Comparison of ENCODE assay signal across 23 cellular contexts in the genomic region with DNA sequence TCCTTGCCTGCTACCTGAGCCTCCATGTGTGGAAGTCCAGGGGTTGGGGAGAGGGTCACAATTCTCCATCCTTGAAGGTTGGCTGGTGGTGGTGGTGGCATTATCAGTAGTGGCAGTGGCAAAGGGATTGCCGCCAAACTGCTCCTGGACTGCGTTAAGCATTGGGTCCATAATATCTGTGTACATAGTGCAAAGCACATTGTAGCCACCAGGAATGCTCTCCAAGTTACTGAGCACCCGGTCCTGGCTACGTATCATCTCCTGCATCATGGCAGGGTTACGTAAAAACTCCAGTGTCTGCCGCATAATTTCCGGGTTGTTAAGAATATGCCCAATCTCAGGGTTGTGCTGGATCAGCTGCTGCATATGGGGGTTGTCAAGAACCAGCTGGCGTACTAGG. TPM values are rescaled to one million over a fixed set of nuclear protein-coding genes. Genes with fewer than 3 reads are reported as not detected.
"Had no signal": no experiment of that assay in that cellular context is flagged by ENCODE, and none has a peak within 500 bp of the region (broad histone marks: within the 10 kb centered on the region; RNA-seq: fewer than 3 reads in every experiment).

No MANE protein-coding gene starts in this region.

- H3K27ac ChIP-seq: KMS-11, RWPE1 had no signal

- H3K9me3 ChIP-seq: SK-N-SH had no signal

- ATAC-seq: Panc1 had no signal

- DNase-seq: Kasumi-1, NCI-H1092, NCI-H1105 treated with DMSO at 0.1 percent for 48 hours, NCI-H1417 treated with DMSO at 0.1 percent for 48 hours, NCI-H146, NCI-H1694 treated with DMSO at 0.1 percent for 48 hours, NCI-H2029, NCI-H2081 treated with DMSO at 0.1 percent for 48 hours, NCI-H2171, NCI-H446, NCI-H510A, NCI-H524 treated with DMSO at 0.1 percent for 48 hours, NCI-H69, NCI-H774, SHP77, SK-N-SH, SW 1271 had no signal

RNA-seq across cellular contexts. Expression of gene UBQLN3, which starts 1.2 kb away (rescaled TPM):
- total RNA-seq: HT1080, MCF 10A, SK-MEL-5 had no signal

RNA-seq across cellular contexts. Expression of gene UBQLNL, which starts 7.9 kb away (rescaled TPM):
- total RNA-seq: HT1080, MCF 10A, SK-MEL-5 had no signal

RNA-seq across cellular contexts. Expression of gene OR52D1, which starts 20.1 kb away (rescaled TPM):
- total RNA-seq: HT1080, MCF 10A, SK-MEL-5 had no signal

RNA-seq across cellular contexts. Expression of gene OR52H1, which starts 39.7 kb away (rescaled TPM):
- total RNA-seq: HT1080, MCF 10A, SK-MEL-5 had no signal

RNA-seq across cellular contexts. Expression of gene OR51I2, which starts 59.5 kb away (rescaled TPM):
- total RNA-seq: MCF 10A, SK-MEL-5 had no signal
